20 cellular contexts compared by ENCODE assay signal in genomic region chr3:10255835-10256234, GRCh38. TPM values are rescaled to one million over a fixed set of nuclear protein-coding genes. Genes with fewer than 3 reads are reported as not detected.
A peak's percentile ranks its signal among the peaks of the same experiment; 100 is the strongest.
DNase-seq lines count a peak whose midpoint lies in the region; ATAC-seq and TF ChIP-seq lines count a peak whose summit lies in the region.
"Had no signal": no experiment of that assay in that cellular context is flagged by ENCODE, and none has a peak within 500 bp of the region (broad histone marks: within the 10 kb centered on the region; RNA-seq: fewer than 3 reads in every experiment).

No MANE protein-coding gene starts in this region.

- CTCF ChIA-PET in HEK293T (lab: Yijun Ruan, JAX) = interaction anchor here (0.6 kb wide), 1 partner anchor 90 kb away, joined by 7 read pairs; no protein-coding TSS in a partner anchor

- intact Hi-C loops in natural killer cell (cut with micrococcal nuclease) = no loop called here

- H3K27ac Mint-ChIP-seq in natural killer cell = peak overlapping the region; percentile 57 to 79
- H3K27ac Mint-ChIP-seq in natural killer cell treated with Interleukin-12 subunit alpha and Interleukin-12 subunit beta and Interleukin-15 and Interleukin-18, amount 100 ng/mL, for 72 hours = peak overlapping the region in 1 of 2 donors; percentile 82
- H3K27ac Mint-ChIP-seq in activated naive CD8-positive, alpha-beta T cell treated with anti-CD3 and anti-CD28 coated beads for 36 hours = peak overlapping the region; percentile 6
- peak overlapping the region; percentile 85 for H3K27ac Mint-ChIP-seq in stimulated activated effector memory CD8-positive, alpha-beta T cell treated with anti-CD3 and anti-CD28 coated beads, Interleukin-12 subunit alpha, Interleukin-12 subunit beta, amount 100 ng/mL, for 72 hours

- no peak overlapping the region for H3K4me3 Mint-ChIP-seq in natural killer cell
- H3K4me3 Mint-ChIP-seq in natural killer cell treated with Interleukin-12 subunit alpha and Interleukin-12 subunit beta and Interleukin-15 and Interleukin-18, amount 100 ng/mL, for 72 hours = no peak overlapping the region
- no peak overlapping the region for H3K4me3 Mint-ChIP-seq in activated naive CD8-positive, alpha-beta T cell treated with anti-CD3 and anti-CD28 coated beads for 36 hours
- H3K4me3 Mint-ChIP-seq in stimulated activated effector memory CD8-positive, alpha-beta T cell treated with anti-CD3 and anti-CD28 coated beads, Interleukin-12 subunit alpha, Interleukin-12 subunit beta, amount 100 ng/mL, for 72 hours = no peak overlapping the region

- no peaks in the 10 kb centered on the region for H3K9me3 Mint-ChIP-seq in natural killer cell
- no peaks in the 10 kb centered on the region for H3K9me3 Mint-ChIP-seq in natural killer cell treated with Interleukin-12 subunit alpha and Interleukin-12 subunit beta and Interleukin-15 and Interleukin-18, amount 100 ng/mL, for 72 hours
- H3K9me3 Mint-ChIP-seq in activated naive CD8-positive, alpha-beta T cell treated with anti-CD3 and anti-CD28 coated beads for 36 hours = peaks cover 4% of the 10 kb centered on the region
- no peaks in the 10 kb centered on the region for H3K9me3 Mint-ChIP-seq in stimulated activated effector memory CD8-positive, alpha-beta T cell treated with anti-CD3 and anti-CD28 coated beads, Interleukin-12 subunit alpha, Interleukin-12 subunit beta, amount 100 ng/mL, for 72 hours

- in situ Hi-C loops in ACHN (cut with HindIII; ENCODE audit: low pct_ligation_motif_present, low pct_unique_long_range_greater_than_20kb, low sequenced_read_pairs) = no loop called here

- H3K36me3 Mint-ChIP-seq in natural killer cell = peaks cover 2% of the 10 kb centered on the region
- peaks cover 25% of the 10 kb centered on the region for H3K36me3 Mint-ChIP-seq in natural killer cell treated with Interleukin-12 subunit alpha and Interleukin-12 subunit beta and Interleukin-15 and Interleukin-18, amount 100 ng/mL, for 72 hours
- H3K36me3 Mint-ChIP-seq in activated naive CD8-positive, alpha-beta T cell treated with anti-CD3 and anti-CD28 coated beads for 36 hours = peaks cover 68% of the 10 kb centered on the region
- peaks cover 100% of the 10 kb centered on the region for H3K36me3 Mint-ChIP-seq in stimulated activated effector memory CD8-positive, alpha-beta T cell treated with anti-CD3 and anti-CD28 coated beads, Interleukin-12 subunit alpha, Interleukin-12 subunit beta, amount 100 ng/mL, for 72 hours

- DNase-seq in natural killer cell (no peak), HEK293T (ENCODE audit: extremely low spot score) (no peak), retina (no peak), ACHN (no peak)
- no peak for DNase-seq in natural killer cell treated with Interleukin-12 subunit alpha and Interleukin-12 subunit beta and Interleukin-15 and Interleukin-18, amount 100 ng/mL, for 72 hours (ENCODE audit: low spot score)
- no peak for DNase-seq in activated naive CD8-positive, alpha-beta T cell treated with anti-CD3 and anti-CD28 coated beads for 36 hours
- DNase-seq in stimulated activated effector memory CD8-positive, alpha-beta T cell treated with anti-CD3 and anti-CD28 coated beads, Interleukin-12 subunit alpha, Interleukin-12 subunit beta, amount 100 ng/mL, for 72 hours (ENCODE audit: low spot score in 2 of 2) = no peak
- DNase-seq: DMS79; NCI-H1048; NCI-H146; NCI-H2081 treated with DMSO at 0.1 percent for 48 hours; NCI-H524 treated with DMSO at 0.1 percent for 48 hours; NK-92 treated with Interleukin-12 subunit alpha and Interleukin-12 subunit beta, amount 100 ng/mL, for 24 hours; OCI-M1; SJCRH30 had no signal

- peaks cover 71 to 74% of the 10 kb centered on the region in 2 donors for H3K4me1 Mint-ChIP-seq in natural killer cell
- peaks cover 57 to 64% of the 10 kb centered on the region in 2 donors for H3K4me1 Mint-ChIP-seq in natural killer cell treated with Interleukin-12 subunit alpha and Interleukin-12 subunit beta and Interleukin-15 and Interleukin-18, amount 100 ng/mL, for 72 hours (ENCODE audit: low read depth in 2 of 2)
- H3K4me1 Mint-ChIP-seq in activated naive CD8-positive, alpha-beta T cell treated with anti-CD3 and anti-CD28 coated beads for 36 hours = peaks cover 56% of the 10 kb centered on the region
- H3K4me1 Mint-ChIP-seq in stimulated activated effector memory CD8-positive, alpha-beta T cell treated with anti-CD3 and anti-CD28 coated beads, Interleukin-12 subunit alpha, Interleukin-12 subunit beta, amount 100 ng/mL, for 72 hours = peaks cover 81% of the 10 kb centered on the region

- no peaks in the 10 kb centered on the region for H3K27me3 Mint-ChIP-seq in natural killer cell (ENCODE audit: low read depth in 2 of 2)
- H3K27me3 Mint-ChIP-seq in natural killer cell treated with Interleukin-12 subunit alpha and Interleukin-12 subunit beta and Interleukin-15 and Interleukin-18, amount 100 ng/mL, for 72 hours = no peaks in the 10 kb centered on the region
- no peaks in the 10 kb centered on the region for H3K27me3 Mint-ChIP-seq in activated naive CD8-positive, alpha-beta T cell treated with anti-CD3 and anti-CD28 coated beads for 36 hours

- TF ChIP-seq CTCF in natural killer cell (IDR thresholded peaks at IDR 0.05) = no peak

- POLR2A ChIA-PET in HEK293T (lab: Yijun Ruan, JAX) = no interaction called here

- ATAC-seq in natural killer cell = no peak
- no peak for ATAC-seq in natural killer cell treated with Interleukin-12 subunit alpha and Interleukin-12 subunit beta and Interleukin-15 and Interleukin-18, amount 100 ng/mL, for 72 hours
- ATAC-seq in stimulated activated effector memory CD8-positive, alpha-beta T cell treated with anti-CD3 and anti-CD28 coated beads, Interleukin-12 subunit alpha, Interleukin-12 subunit beta, amount 100 ng/mL, for 72 hours = no peak
- ATAC-seq in HG03378 (IDR thresholded peaks at IDR 0.05; ENCODE audit: unreplicated experiment) = no peak
- ATAC-seq: GM12878, HCT116, K562 had no signal

TF ChIP-seq in HEK293T, 16 proteins besides CTCF, POLR2A, EP300 and RAD21:
- no peak for TF ChIP-seq L3MBTL2 (conservative IDR thresholded peaks at IDR 0.05)
- TF ChIP-seq PKNOX1 (IDR thresholded peaks at IDR 0.05) = 0 out of 2 replicates have a peak, but pooled peaks have one; percentile 12

RNA-seq across cellular contexts. Expression of gene TATDN2, which starts 7.6 kb away (rescaled TPM):
- 10 to 100 TPM; 75.6 to 99.4 (median 88.4) TPM for total RNA-seq in natural killer cell
- 10 to 100 TPM; 66.3 to 93.3 TPM for total RNA-seq in natural killer cell treated with Interleukin-12 subunit alpha and Interleukin-12 subunit beta and Interleukin-15 and Interleukin-18, amount 100 ng/mL, for 72 hours
- total RNA-seq in activated naive CD8-positive, alpha-beta T cell treated with anti-CD3 and anti-CD28 coated beads for 36 hours = 10 to 100 TPM; 41.6 to 48.5 TPM

RNA-seq across cellular contexts. Expression of gene GHRL, which starts 36.9 kb away (rescaled TPM):
- 1 to 10 TPM; 1.4 to 2.6 (median 1.5) TPM for total RNA-seq in natural killer cell
- total RNA-seq in natural killer cell treated with Interleukin-12 subunit alpha and Interleukin-12 subunit beta and Interleukin-15 and Interleukin-18, amount 100 ng/mL, for 72 hours = under 1 TPM; 0.69 to 0.78 TPM
- under 1 TPM; 0.38 to 0.41 TPM for total RNA-seq in activated naive CD8-positive, alpha-beta T cell treated with anti-CD3 and anti-CD28 coated beads for 36 hours
- total RNA-seq: G401, SJCRH30 had no signal
